In the genomic region with DNA sequence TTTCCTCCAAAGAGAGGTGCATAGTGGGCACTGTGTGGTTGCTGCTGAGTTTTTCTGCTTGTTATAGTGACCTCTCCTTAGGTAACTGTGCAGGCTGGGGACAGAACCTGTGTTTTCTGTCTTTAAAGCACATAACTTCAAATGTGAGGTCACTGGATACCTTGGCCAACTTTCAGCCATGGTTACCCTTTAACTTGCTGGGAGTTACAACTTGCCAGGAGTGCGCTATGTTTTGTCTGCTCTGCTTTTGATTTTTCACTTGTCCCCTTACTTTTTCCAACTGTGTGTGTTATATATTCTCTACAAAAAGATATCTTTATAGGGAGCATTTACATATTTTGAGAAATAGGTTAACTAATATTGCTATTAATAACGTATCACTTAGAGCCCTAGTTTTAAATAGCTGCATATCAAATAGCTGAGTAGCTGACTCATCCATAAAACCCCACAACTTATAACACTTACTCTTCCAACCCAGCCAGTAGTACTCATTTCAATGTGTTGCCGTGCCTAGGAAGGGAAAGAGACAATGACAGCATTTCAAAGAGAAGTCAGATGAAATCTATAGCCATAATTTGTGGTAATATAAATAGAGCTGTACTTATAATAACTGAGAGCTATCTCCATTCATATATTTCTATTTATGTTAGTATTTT, we compare ENCODE assay signal across 13 cellular contexts. TPM values are rescaled to one million over a fixed set of nuclear protein-coding genes. Genes with fewer than 3 reads are reported as not detected.
DNase-seq lines count a peak whose midpoint lies in the region; ATAC-seq and TF ChIP-seq lines count a peak whose summit lies in the region.
"Had no signal": no experiment of that assay in that cellular context is flagged by ENCODE, and none has a peak within 500 bp of the region (broad histone marks: within the 10 kb centered on the region; RNA-seq: fewer than 3 reads in every experiment).

No MANE protein-coding gene starts in this region.

- CTCF ChIA-PET in CD4-positive, alpha-beta T cell (lab: Charles Lee): interaction anchor here (0.7 to 1.7 kb wide), 2 partner anchors 9 to 31 kb away, joined by 3 to 6 read pairs; no protein-coding TSS in a partner anchor

- H3K4me3 Mint-ChIP-seq in CD4-positive, alpha-beta T cell: peak overlapping the region; percentile 45
- H3K4me3 Mint-ChIP-seq in HFFc6: no peak overlapping the region

- TF ChIP-seq POLR2A in suprapubic skin (IDR thresholded peaks at IDR 0.05): no peak

- no peak for TF ChIP-seq EP300 in suprapubic skin (IDR thresholded peaks at IDR 0.05)

- no peaks in the 10 kb centered on the region for H3K9me3 Mint-ChIP-seq in CD4-positive, alpha-beta T cell
- H3K9me3 Mint-ChIP-seq in HFFc6: no peaks in the 10 kb centered on the region

- H3K36me3 ChIP-seq in ascending aorta: no peaks in the 10 kb centered on the region
- H3K36me3 ChIP-seq in suprapubic skin: peaks cover 3% of the 10 kb centered on the region

- H3K27ac Mint-ChIP-seq in CD4-positive, alpha-beta T cell: peak overlapping the region; percentile 76
- H3K27ac Mint-ChIP-seq in HFFc6: no peak overlapping the region

- H3K4me1 ChIP-seq in ascending aorta (no peaks in the 10 kb centered on the region), suprapubic skin (peaks cover 3% of the 10 kb centered on the region)

- H3K4me3 ChIP-seq in astrocyte of the spinal cord (ENCODE audit: low read depth, low read length): no peak overlapping the region
- H3K4me3 ChIP-seq in ascending aorta: no peak overlapping the region
- no peak overlapping the region for H3K4me3 ChIP-seq in coronary artery
- no peak overlapping the region for H3K4me3 ChIP-seq in suprapubic skin

- DNase-seq in CD4-positive, alpha-beta T cell: no peak
- peak; percentile 36 for DNase-seq in HFFc6
- peak; percentile 35 for DNase-seq in astrocyte of the spinal cord (ENCODE audit: low read depth, low spot score)
- DNase-seq in kidney glomerular epithelial cell (lab: John Stamatoyannopoulos, UW): peak; percentile 86
- DNase-seq in ascending aorta (ENCODE audit: low spot score in 2 of 2): no peak
- DNase-seq in coronary artery (ENCODE audit: low spot score): no peak
- DNase-seq in suprapubic skin (ENCODE audit: low spot score in 2 of 2): no peak
- DNase-seq: effector CD4-positive, alpha-beta T cell; hippocampal formation; NCI-H1417 treated with DMSO at 0.1 percent for 48 hours; NCI-H748 treated with DMSO at 0.1 percent for 48 hours; substantia nigra had no signal

- no peak for ATAC-seq in CD4-positive, alpha-beta T cell (ENCODE audit: poor library complexity)
- no peak for ATAC-seq in HG03378 (IDR thresholded peaks at IDR 0.05; ENCODE audit: unreplicated experiment)

- no peaks in the 10 kb centered on the region for H3K27me3 ChIP-seq in CD4-positive, alpha-beta T cell (ENCODE audit: control insufficient read depth, insufficient read depth, low read length)
- H3K27me3 ChIP-seq in ascending aorta: no peaks in the 10 kb centered on the region
- no peaks in the 10 kb centered on the region for H3K27me3 ChIP-seq in suprapubic skin

- no peaks in the 10 kb centered on the region for H3K9me3 ChIP-seq in CD4-positive, alpha-beta T cell (ENCODE audit: control insufficient read depth, low read length)
- H3K9me3 ChIP-seq in ascending aorta (no peaks in the 10 kb centered on the region), suprapubic skin (no peaks in the 10 kb centered on the region)

- intact Hi-C loops in CD4-positive, alpha-beta T cell (cut with DNase I, micrococcal nuclease): no loop called here
- intact Hi-C loops in ascending aorta (cut with DNase I): no loop called here

- 50% methylated on average over 3 of the region's 3 CpGs for WGBS in suprapubic skin

- in situ Hi-C loops in astrocyte of the spinal cord (cut with HindIII; ENCODE audit: low sequenced_read_pairs): no loop called here

- H3K27me3 Mint-ChIP-seq in CD4-positive, alpha-beta T cell: no peaks in the 10 kb centered on the region
- H3K27me3 Mint-ChIP-seq in HFFc6 (ENCODE audit: insufficient read depth): no peaks in the 10 kb centered on the region; the same call in none of the 2 replicates

- peaks cover 65% of the 10 kb centered on the region for H3K36me3 Mint-ChIP-seq in CD4-positive, alpha-beta T cell (ENCODE audit: low read depth)
- peaks cover 27% of the 10 kb centered on the region for H3K36me3 Mint-ChIP-seq in HFFc6 (ENCODE audit: low read depth)

- no peak overlapping the region for H3K27ac ChIP-seq in CD4-positive, alpha-beta T cell (ENCODE audit: low read depth, low read length)
- H3K27ac ChIP-seq in ascending aorta (no peak overlapping the region), coronary artery (no peak overlapping the region), suprapubic skin (no peak overlapping the region)

- H3K4me1 Mint-ChIP-seq in CD4-positive, alpha-beta T cell (ENCODE audit: low read depth): peaks cover 55% of the 10 kb centered on the region
- H3K4me1 Mint-ChIP-seq in HFFc6 (ENCODE audit: low read depth): peaks cover 50% of the 10 kb centered on the region

- POLR2A ChIA-PET in CD4-positive, alpha-beta T cell (lab: Charles Lee): interaction anchor here (0.7 to 1.8 kb wide), 6 partner anchors 11 to 51 kb away, joined by 3 to 7 read pairs (median 3); no protein-coding TSS in a partner anchor

- TF ChIP-seq CTCF in CD4-positive, alpha-beta T cell (IDR thresholded peaks at IDR 0.05): no peak
- TF ChIP-seq CTCF in HFFc6 (IDR thresholded peaks at IDR 0.05) (no peak), astrocyte of the spinal cord (IDR thresholded peaks at IDR 0.05; ENCODE audit: low read depth, low read length) (no peak), ascending aorta (IDR thresholded peaks at IDR 0.05) (no peak), coronary artery (IDR thresholded peaks at IDR 0.05) (no peak), suprapubic skin (IDR thresholded peaks at IDR 0.05) (no peak)

RNA-seq across cellular contexts. Expression of gene DPP4, which starts 51.6 kb away (rescaled TPM):
- total RNA-seq in CD4-positive, alpha-beta T cell: 10 to 100 TPM; 15.5 to 16.7 TPM
- 10 to 100 TPM; 30.7 to 44.1 (median 36.4) TPM for total RNA-seq in HFFc6 (2021; fragmentation: NEBNext Ultra II Directional; extraction: Animal tissue kit (Norgen Biotek cat#: 25700))
- 1.7 TPM for total RNA-seq in ascending aorta
- 1 to 10 TPM; 1.6 to 5.3 (median 3.8) TPM for total RNA-seq in suprapubic skin

Comparison
In these comparisons a context has a peak if more than half of its experiments do, and no peak if none do; other contexts are left out.
1. DNase-seq: peak in HFFc6 (single experiment), astrocyte of the spinal cord (single experiment) and kidney glomerular epithelial cell (single experiment); none in CD4-positive, alpha-beta T cell (0 of 10), ascending aorta (0 of 2), coronary artery (single experiment) and suprapubic skin (0 of 2).